9 cellular contexts compared by ENCODE assay signal in the genomic region with DNA sequence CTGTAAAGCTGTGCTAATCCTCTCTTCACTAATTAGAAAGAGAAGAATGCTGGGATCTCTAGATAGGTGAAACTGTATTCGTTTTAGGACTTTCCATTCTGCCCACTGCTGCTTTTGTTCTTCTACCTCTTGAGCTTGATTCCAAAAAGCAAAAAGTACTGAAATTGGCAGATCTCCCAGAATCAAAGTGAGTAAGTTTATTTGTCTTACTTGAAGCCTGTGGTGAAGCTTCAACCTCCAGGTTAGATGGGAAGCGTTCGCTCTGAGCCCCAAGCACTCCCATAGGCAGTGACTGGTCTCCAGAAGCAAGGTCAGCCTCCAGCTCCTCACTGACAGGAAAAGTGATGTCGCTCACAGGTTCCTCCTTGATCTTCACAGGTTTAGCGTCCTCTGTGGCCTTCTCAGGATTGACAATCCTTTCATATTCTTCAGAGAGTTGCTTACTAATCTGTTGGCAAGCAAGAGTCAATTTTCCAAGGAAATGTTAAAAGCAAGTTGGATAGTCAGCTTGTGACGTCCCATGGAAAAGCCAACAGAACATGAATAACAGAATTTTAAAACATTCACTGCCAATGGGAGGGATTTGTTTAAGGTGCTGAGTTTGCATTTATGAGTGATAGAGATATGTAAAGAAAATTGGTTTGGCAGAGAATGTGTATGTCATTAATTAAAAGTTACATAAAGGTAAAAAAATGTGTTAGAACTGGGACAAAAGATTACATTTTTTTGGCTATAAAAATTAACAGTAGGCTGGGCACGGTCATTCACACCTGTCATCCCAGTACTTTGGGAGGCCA. TPM values are rescaled to one million over a fixed set of nuclear protein-coding genes. Genes with fewer than 3 reads are reported as not detected.
A peak's percentile ranks its signal among the peaks of the same experiment; 100 is the strongest.
DNase-seq lines count a peak whose midpoint lies in the region; ATAC-seq and TF ChIP-seq lines count a peak whose summit lies in the region.
"Had no signal": no experiment of that assay in that cellular context is flagged by ENCODE, and none has a peak within 500 bp of the region (broad histone marks: within the 10 kb centered on the region; RNA-seq: fewer than 3 reads in every experiment).

No MANE protein-coding gene starts in this region.

- H4K20me1 ChIP-seq in PC-9 (ENCODE audit: insufficient read depth) = peaks cover 14% of the 10 kb centered on the region; the same call in 1 of the 2 replicates

- H3K36me3 ChIP-seq in PC-9 (ENCODE audit: low read depth) = peaks cover 67% of the 10 kb centered on the region

- no peaks in the 10 kb centered on the region for H3K27me3 ChIP-seq in PC-9 (ENCODE audit: insufficient read depth, low read depth)
- H3K27me3 ChIP-seq: ascending aorta had no signal

- DNase-seq in LHCN-M2 (ENCODE audit: low read depth) (peak; percentile 42), astrocyte of the hippocampus (ENCODE audit: low read depth, low spot score) (peak; percentile 92), non-pigmented ciliary epithelial cell (ENCODE audit: low read depth) (peak; percentile 67), PC-9 (no peak)
- DNase-seq: activated CD4-positive, alpha-beta T cell treated with anti-CD3 and anti-CD28 coated beads, Interleukin-2, amount 10 ng/mL, durations not matched to agents 7 days and 5 days; DND-41; NCI-H2029 treated with DMSO at 0.1 percent for 48 hours had no signal

- peaks cover 10% of the 10 kb centered on the region; the same call in 1 of the 2 replicates for H3K4me1 ChIP-seq in PC-9 (replicated peaks; ENCODE audit: insufficient read depth)
- H3K4me1 ChIP-seq: ascending aorta had no signal

- no peak overlapping the region for H2AFZ ChIP-seq in PC-9

- intact Hi-C loops in PC-9 (cut with micrococcal nuclease; ENCODE audit: unreplicated experiment) = loop anchor here (10.0 kb wide), 1 partner anchor 211 kb away; the partner anchor contains the start of gene KRTCAP3

- H3K79me2 ChIP-seq in PC-9 (ENCODE audit: low read depth) = no peaks in the 10 kb centered on the region

- ATAC-seq in GM21515 (IDR thresholded peaks at IDR 0.05; ENCODE audit: unreplicated experiment) = no peak

- peaks cover 22% of the 10 kb centered on the region for H3F3A ChIP-seq in PC-9 (ENCODE audit: insufficient read depth, low read depth)

- no peaks in the 10 kb centered on the region for H3K9me2 ChIP-seq in PC-9 (ENCODE audit: insufficient read depth)

- no peak overlapping the region for H3K4me2 ChIP-seq in PC-9

- H3K27ac ChIP-seq in PC-9 = no peak overlapping the region
- H3K27ac ChIP-seq: ascending aorta had no signal

- no peak overlapping the region for H3K4me3 ChIP-seq in PC-9
- H3K4me3 ChIP-seq: ascending aorta had no signal

- POLR2A ChIA-PET in PC-9 (lab: Charles Lee; ENCODE audit: unreplicated experiment) = interaction anchor here (0.7 kb wide), 1 partner anchor 373 kb away, joined by 3 read pairs; no protein-coding TSS in a partner anchor

- TF ChIP-seq CTCF in PC-9 (conservative IDR thresholded peaks at IDR 0.05) = no peak

- no TSS peak for BruUV-seq in PC-9 (replicated peaks; lab: Mats Ljungman, UMichigan)

- CTCF ChIA-PET in PC-9 (lab: Charles Lee) = no interaction called here

- no peaks in the 10 kb centered on the region for H3K9me3 ChIP-seq in PC-9 (ENCODE audit: insufficient read depth, low read depth)
- H3K9me3 ChIP-seq: ascending aorta had no signal

RNA-seq across cellular contexts. Expression of gene SUPT7L, which starts 8.1 kb away (rescaled TPM):
- total RNA-seq in LHCN-M2 (2014; rRNA removed) = 19.8 and 26.4 TPM in 2 replicates
- polyA plus RNA-seq in LHCN-M2 (2012) = 20.2 TPM
- 29.3 and 33.0 TPM in 2 replicates for total RNA-seq in PC-9 (2021)

RNA-seq across cellular contexts. Expression of gene SLC4A1AP, which starts 8.3 kb away (rescaled TPM):
- total RNA-seq in LHCN-M2 (2014; rRNA removed) = 30.5 and 35.3 TPM in 2 replicates
- polyA plus RNA-seq in LHCN-M2 (2012) = 14.7 TPM
- total RNA-seq in PC-9 (2021) = 18.5 and 22.7 TPM in 2 replicates

RNA-seq across cellular contexts. Expression of gene GPN1, which starts 26.5 kb away (rescaled TPM):
- 46.9 and 52.0 TPM in 2 replicates for total RNA-seq in LHCN-M2 (2014; rRNA removed)
- polyA plus RNA-seq in LHCN-M2 (2012) = 44.2 TPM
- total RNA-seq in PC-9 (2021) = 37.3 and 45.1 TPM in 2 replicates

RNA-seq across cellular contexts. Expression of gene CCDC121, which starts 26.5 kb away (rescaled TPM):
- total RNA-seq in LHCN-M2 (2014; rRNA removed) = 2.2 and 2.9 TPM in 2 replicates
- 0.40 TPM for polyA plus RNA-seq in LHCN-M2 (2012)
- 1.9 and 2.9 TPM in 2 replicates for total RNA-seq in PC-9 (2021)

Comparison
In these comparisons a context has a peak if more than half of its experiments do, and no peak if none do; other contexts are left out.
1. DNase-seq: peak in LHCN-M2 (single experiment), astrocyte of the hippocampus (single experiment) and non-pigmented ciliary epithelial cell (single experiment); none in PC-9 (0 of 2).